In genomic region chr1:154183045-154183968, GRCh38 we compare ENCODE assay signal across 1 cellular context.
A peak's percentile ranks its signal among the peaks of the same experiment; 100 is the strongest.
TF ChIP-seq lines count a peak whose summit lies in the region.

No MANE protein-coding gene starts in this region.

TF ChIP-seq in K562, 482 proteins besides CTCF, POLR2A, EP300 and RAD21 (continued from another document and continues in another):
- TF ChIP-seq NRF1 (conservative IDR thresholded peaks at IDR 0.05 in 1 of 2, IDR thresholded peaks at IDR 0.05 in 1 of 2) = peak; percentile 43 to 61; a peak in 3 of 4 replicates
- TF ChIP-seq NKRF (IDR thresholded peaks at IDR 0.05; ENCODE audit: borderline replicate concordance) = peak; percentile 96
- peak; percentile 94 for TF ChIP-seq E2F3 (CRISPR knock-in tag; IDR thresholded peaks at IDR 0.05)
- TF ChIP-seq ATF6 (CRISPR knock-in tag; IDR thresholded peaks at IDR 0.05) = 0 out of 2 replicates have a peak, but pooled peaks have one; percentile 45
- no peak for TF ChIP-seq STAG1 (CRISPR knock-in tag; IDR thresholded peaks at IDR 0.05; ENCODE audit: borderline replicate concordance)
- TF ChIP-seq TRIM25 (IDR thresholded peaks at IDR 0.05; ENCODE audit: borderline replicate concordance) = no peak
- TF ChIP-seq LARP7 (IDR thresholded peaks at IDR 0.05) = peak; percentile 56; the same call in 1 of the 2 replicates
- TF ChIP-seq RAD51 (IDR thresholded peaks at IDR 0.05; ENCODE audit: borderline replicate concordance, low read depth) = no peak
- TF ChIP-seq PTBP1 (IDR thresholded peaks at IDR 0.05; ENCODE audit: low read depth, low read length) = no peak
- peak; percentile 78 for TF ChIP-seq RBBP5 (IDR thresholded peaks at IDR 0.05; ENCODE audit: borderline replicate concordance, insufficient read depth, low read length, poor library complexity, severe bottlenecking)
- TF ChIP-seq FOXP4 (CRISPR knock-in tag; IDR thresholded peaks at IDR 0.05; ENCODE audit: borderline replicate concordance) = peak; percentile 69; the same call in 1 of the 2 replicates
- peak; percentile 35; the same call in 1 of the 2 replicates for TF ChIP-seq THRAP3 (IDR thresholded peaks at IDR 0.05; ENCODE audit: borderline replicate concordance)
- no peak for TF ChIP-seq MLLT1 (IDR thresholded peaks at IDR 0.05)
- no peak for TF ChIP-seq WHSC1 (IDR thresholded peaks at IDR 0.05; ENCODE audit: low read length)
- no peak; the same call in 1 of the 2 replicates for TF ChIP-seq CEBPG (CRISPR knock-in tag; IDR thresholded peaks at IDR 0.05)
- TF ChIP-seq CEBPG (tag; conservative IDR thresholded peaks at IDR 0.05 in 1 of 2, IDR thresholded peaks at IDR 0.05 in 1 of 2) = no peak
- 0 out of 2 replicates have a peak, but pooled peaks have one; percentile 40 for TF ChIP-seq STAT6 (CRISPR knock-in tag; IDR thresholded peaks at IDR 0.05)
- TF ChIP-seq ZNF609 (CRISPR knock-in tag; IDR thresholded peaks at IDR 0.05; ENCODE audit: borderline replicate concordance) = no peak
- TF ChIP-seq ZBTB33 (CRISPR knock-in tag; IDR thresholded peaks at IDR 0.05) = peak; percentile 70; the same call in 1 of the 2 replicates
- TF ChIP-seq U2AF1 (optimal IDR thresholded peaks at IDR 0.05; ENCODE audit: low read depth, low read length) = no peak
- TF ChIP-seq IRF2 (CRISPR knock-in tag; IDR thresholded peaks at IDR 0.05) = no peak
- no peak for TF ChIP-seq SMARCA5 (IDR thresholded peaks at IDR 0.05)
- TF ChIP-seq ZNF384 (IDR thresholded peaks at IDR 0.05; ENCODE audit: low read depth, low read length) = no peak
- peak; percentile 43 for TF ChIP-seq PRPF4 (IDR thresholded peaks at IDR 0.05; ENCODE audit: insufficient read depth, low read depth, low read length, poor library complexity, severe bottlenecking)
- no peak for TF ChIP-seq RHOXF2B (CRISPR knock-in tag; conservative IDR thresholded peaks at IDR 0.05)
- no peak for TF ChIP-seq SRF (CRISPR knock-in tag; IDR thresholded peaks at IDR 0.05)
- TF ChIP-seq LCOR (CRISPR knock-in tag; IDR thresholded peaks at IDR 0.05) = peak; percentile 24; the same call in 1 of the 2 replicates
- TF ChIP-seq NELFE (IDR thresholded peaks at IDR 0.05; ENCODE audit: insufficient read depth, insufficient read length) = no peak
- peak; percentile 69 for TF ChIP-seq HMGN3 (IDR thresholded peaks at IDR 0.05; ENCODE audit: borderline replicate concordance, extremely low read depth, insufficient read length, low read depth, low read length)
- TF ChIP-seq PREB (CRISPR knock-in tag; IDR thresholded peaks at IDR 0.05) = no peak
- no peak for TF ChIP-seq MEF2A (IDR thresholded peaks at IDR 0.05; ENCODE audit: control insufficient read depth, low read depth, low read length)
- no peak for TF ChIP-seq ZNF444 (CRISPR knock-in tag; IDR thresholded peaks at IDR 0.05)
- no peak for TF ChIP-seq BRF2 (IDR thresholded peaks at IDR 0.05; ENCODE audit: borderline replicate concordance, insufficient read depth, insufficient read length)
- no peak for TF ChIP-seq NR4A1 (CRISPR knock-in tag; IDR thresholded peaks at IDR 0.05)
- peak; percentile 46; the same call in 1 of the 2 replicates for TF ChIP-seq NR4A1 (tag; IDR thresholded peaks at IDR 0.05)
